ENCODE assay signal across 18 cellular contexts in genomic region chr3:190424108-190424477, GRCh38. TPM values are rescaled to one million over a fixed set of nuclear protein-coding genes. Genes with fewer than 3 reads are reported as not detected.
A peak's percentile ranks its signal among the peaks of the same experiment; 100 is the strongest.
DNase-seq lines count a peak whose midpoint lies in the region; ATAC-seq, FAIRE-seq and TF ChIP-seq lines count a peak whose summit lies in the region.
"Had no signal": no experiment of that assay in that cellular context is flagged by ENCODE, and none has a peak within 500 bp of the region (broad histone marks: within the 10 kb centered on the region; RNA-seq: fewer than 3 reads in every experiment).

No MANE protein-coding gene starts in this region.

- 63% methylated on average over 2 of the region's 2 CpGs for WGBS in A549 (ENCODE audit: missing lambda C conversion rate)
- WGBS in small intestine, 3 donors: 53 to 60% (median 57%) methylated on average over 2 of the region's 2 CpGs

- H3K4me3 Mint-ChIP-seq in T-helper 17 cell: no peak overlapping the region
- H3K4me3 Mint-ChIP-seq: CD8-positive, alpha-beta T cell; immature natural killer cell had no signal

- H3K36me3 ChIP-seq in small intestine (ENCODE audit: control insufficient read depth in 2 of 2, insufficient read depth in 2 of 2, low read length in 2 of 2): no peaks in the 10 kb centered on the region
- H3K36me3 ChIP-seq: cardiac muscle cell, gastroesophageal sphincter, uterus had no signal

- no peak for DNase-seq in A549 (ENCODE audit: low read depth in 1 of 2, low spot score in 1 of 2)
- no peak for DNase-seq in T-helper 17 cell
- DNase-seq in nucleus accumbens (lab: John Stamatoyannopoulos, UW): no peak
- no peak for DNase-seq in NOMO-1 (lab: John Stamatoyannopoulos, UW; ENCODE audit: unreplicated experiment in 2 of 2)
- no peak for DNase-seq in small intestine
- no peak for DNase-seq in T-helper 1 cell
- DNase-seq: occipital lobe had no signal

- no peaks in the 10 kb centered on the region; the same call in 2 of the 3 replicates for H3K4me1 ChIP-seq in A549
- H3K4me1 ChIP-seq in small intestine (ENCODE audit: control insufficient read depth in 2 of 2, insufficient read depth in 1 of 2, low read depth in 1 of 2, low read length in 1 of 2): no peaks in the 10 kb centered on the region
- H3K4me1 ChIP-seq: uterus had no signal

- no peak for TF ChIP-seq POLR2A in A549 (IDR thresholded peaks at IDR 0.05; ENCODE audit: low read length)

- no peak for TF ChIP-seq RAD21 in A549 (conservative IDR thresholded peaks at IDR 0.05 in 1 of 2, IDR thresholded peaks at IDR 0.05 in 1 of 2)

- no peak for TF ChIP-seq CTCF in A549 (IDR thresholded peaks at IDR 0.05)

- no peak for TF ChIP-seq EP300 in A549 (IDR thresholded peaks at IDR 0.05)

- H3K27ac Mint-ChIP-seq in T-helper 17 cell: peak overlapping the region; percentile 73
- H3K27ac Mint-ChIP-seq: WTC11 had no signal

- H3K27me3 Mint-ChIP-seq in T-helper 17 cell: no peaks in the 10 kb centered on the region

- H3K9me3 ChIP-seq in A549: no peaks in the 10 kb centered on the region
- no peaks in the 10 kb centered on the region for H3K9me3 ChIP-seq in T-helper 17 cell (ENCODE audit: control insufficient read depth, low read length, poor library complexity, severe bottlenecking)
- H3K9me3 ChIP-seq in small intestine (ENCODE audit: control insufficient read depth, low read depth): no peaks in the 10 kb centered on the region
- H3K9me3 ChIP-seq: gastroesophageal sphincter, uterus had no signal

- H3K4me3 ChIP-seq in A549: no peak overlapping the region
- H3K4me3 ChIP-seq in small intestine (ENCODE audit: low read depth in 1 of 2, low read length in 2 of 2): no peak overlapping the region
- H3K4me3 ChIP-seq: cardiac muscle cell, gastroesophageal sphincter, skin epidermis, uterus had no signal

- H3K36me3 Mint-ChIP-seq in T-helper 17 cell (ENCODE audit: low read depth): no peaks in the 10 kb centered on the region
- H3K36me3 Mint-ChIP-seq: activated naive CD4-positive, alpha-beta T cell treated with anti-CD3 and anti-CD28 coated beads, Interleukin-2, amount 50 U/mL, for 72 hours; CD8-positive, alpha-beta T cell; immature natural killer cell; WTC11 had no signal

- peaks cover 6% of the 10 kb centered on the region for H3K4me1 Mint-ChIP-seq in T-helper 17 cell
- H3K4me1 Mint-ChIP-seq: immature natural killer cell, WTC11 had no signal

- CTCF ChIA-PET in A549 (lab: Yijun Ruan, JAX): interaction anchor here (0.6 to 3.2 kb wide), 13 partner anchors 10 to 1192 kb away, joined by 3 to 28 read pairs (median 4); partner anchors contain the start of gene CLDN1

- FAIRE-seq in A549 (lab: Jason Lieb, UNC): no peak
- FAIRE-seq in small intestine (lab: Jason Lieb, UNC): no peak

- POLR2A ChIA-PET in A549 (lab: Yijun Ruan, JAX): interaction anchor here (1.0 to 1.4 kb wide), 2 partner anchors 38 to 102 kb away, joined by 3 to 5 read pairs; partner anchors contain the start of gene CLDN1

- H3K27me3 ChIP-seq in small intestine (ENCODE audit: control insufficient read depth in 2 of 2, insufficient read depth in 2 of 2, low read length in 2 of 2): no peaks in the 10 kb centered on the region
- H3K27me3 ChIP-seq: cardiac muscle cell, gastroesophageal sphincter, uterus had no signal

- H3K27ac ChIP-seq in A549 (peak overlapping the region in 1 of 2 experiments; percentile 38; a peak in 1 of 6 replicates), small intestine (ENCODE audit: low read depth in 1 of 2, low read length in 1 of 2) (no peak overlapping the region)
- H3K27ac ChIP-seq: cardiac muscle cell, gastroesophageal sphincter had no signal

- ATAC-seq in A549 (peak; percentile 19 to 38; a peak in 3 of 6 replicates), GM19324 (IDR thresholded peaks at IDR 0.05; ENCODE audit: low FRiP score, unreplicated experiment) (peak; percentile 15), HG03103 (IDR thresholded peaks at IDR 0.05; ENCODE audit: low read depth, unreplicated experiment) (peak; percentile 7), T-helper 17 cell (no peak)

- 0 out of 3 replicates have a peak overlapping the region, but pooled peaks have one; percentile 25 for H3K4me2 ChIP-seq in A549

TF ChIP-seq in A549, 52 proteins besides CTCF, POLR2A, EP300 and RAD21:
- TF ChIP-seq ELK1 (IDR thresholded peaks at IDR 0.05; ENCODE audit: low read depth, low read length) (no peak), JUNB (IDR thresholded peaks at IDR 0.05) (no peak), ZSCAN20 (CRISPR knock-in tag; IDR thresholded peaks at IDR 0.05) (no peak), CBX2 (IDR thresholded peaks at IDR 0.05; ENCODE audit: borderline replicate concordance, low read depth) (no peak), NR3C1 (IDR thresholded peaks at IDR 0.05) (no peak), EHF (CRISPR knock-in tag; IDR thresholded peaks at IDR 0.05) (no peak), ZC3H11A (IDR thresholded peaks at IDR 0.05) (no peak), HDAC2 (IDR thresholded peaks at IDR 0.05) (no peak)
- TF ChIP-seq, protein P1, sequence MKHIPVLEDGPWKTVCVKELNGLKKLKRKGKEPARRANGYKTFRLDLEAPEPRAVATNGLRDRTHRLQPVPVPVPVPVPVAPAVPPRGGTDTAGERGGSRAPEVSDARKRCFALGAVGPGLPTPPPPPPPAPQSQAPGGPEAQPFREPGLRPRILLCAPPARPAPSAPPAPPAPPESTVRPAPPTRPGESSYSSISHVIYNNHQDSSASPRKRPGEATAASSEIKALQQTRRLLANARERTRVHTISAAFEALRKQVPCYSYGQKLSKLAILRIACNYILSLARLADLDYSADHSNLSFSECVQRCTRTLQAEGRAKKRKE (CRISPR knock-in tag; IDR thresholded peaks at IDR 0.05; ENCODE audit: low read depth): no peak

RNA-seq across cellular contexts. Expression of gene TMEM207, which starts 25.6 kb away (rescaled TPM):
- polyA plus RNA-seq in A549 (2011; rRNA removed): not detected in 2 replicates
- polyA plus RNA-seq in A549 (2012; cell fraction: cytosol; rRNA removed): not detected in 2 replicates
- polyA plus RNA-seq in A549 (2012; cell fraction: nucleus; rRNA removed): not detected in 2 replicates
- not detected in 3 replicates for polyA plus RNA-seq in A549 (2017; fragmentation: RNase III; extraction: RNeasy Plus Mini Kit Qiagen cat#74134 plus additional on column Dnase treatment)
- not detected in 2 replicates for polyA minus RNA-seq in A549 (2011; rRNA and poly(A)+ RNA removed)
- total RNA-seq in T-helper 17 cell: not detected
- not detected for polyA plus RNA-seq in small intestine
- total RNA-seq: activated naive CD4-positive, alpha-beta T cell treated with anti-CD3 and anti-CD28 coated beads, Interleukin-2, amount 50 U/mL, for 72 hours; cardiac muscle cell; CD8-positive, alpha-beta T cell; gastroesophageal sphincter; mesenteric fat pad; occipital lobe; uterus; WTC11 had no signal
- polyA plus RNA-seq: cardiac muscle cell, immature natural killer cell had no signal

RNA-seq across cellular contexts. Expression of gene CLDN16, which starts 36.1 kb away (rescaled TPM):
- polyA plus RNA-seq in A549 (2011; rRNA removed) (0.50 and 0.66 TPM in 2 replicates), A549 (2017; fragmentation: RNase III; extraction: RNeasy Plus Mini Kit Qiagen cat#74134 plus additional on column Dnase treatment) (0.16 to 0.29 TPM (median 0.21 TPM) in 3 replicates), small intestine (not detected)
- 0.04 TPM in 2 replicates for polyA plus RNA-seq in A549 (2012; cell fraction: cytosol; rRNA removed)
- polyA plus RNA-seq in A549 (2012; cell fraction: nucleus; rRNA removed): not detected in 2 replicates
- 0.10 and 0.70 TPM in 2 replicates for polyA minus RNA-seq in A549 (2011; rRNA and poly(A)+ RNA removed)
- total RNA-seq in T-helper 17 cell: not detected
- total RNA-seq: activated naive CD4-positive, alpha-beta T cell treated with anti-CD3 and anti-CD28 coated beads, Interleukin-2, amount 50 U/mL, for 72 hours; CD8-positive, alpha-beta T cell; gastroesophageal sphincter; mesenteric fat pad; WTC11 had no signal
- polyA plus RNA-seq: cardiac muscle cell, immature natural killer cell had no signal
